In the genomic region with DNA sequence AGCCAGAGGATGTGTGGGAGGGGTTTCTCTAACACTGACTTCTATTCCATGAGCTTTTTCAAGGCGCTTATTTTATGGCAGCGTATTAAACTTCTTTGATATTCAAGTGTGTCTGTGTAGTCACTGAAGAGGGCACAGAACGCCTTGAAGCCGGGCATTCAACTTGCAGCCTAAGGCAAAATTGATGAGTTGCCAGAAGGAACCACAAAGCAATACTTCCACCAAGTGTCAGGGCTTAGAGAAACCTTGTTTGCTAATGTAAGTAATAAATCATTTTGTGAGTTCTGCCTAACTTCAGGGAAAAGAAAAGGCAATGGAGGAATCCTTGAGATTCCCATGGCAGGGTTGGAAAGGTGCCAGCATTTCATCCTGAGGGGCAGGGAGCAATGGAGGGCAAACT, we compare ENCODE assay signal across 17 cellular contexts.
DNase-seq lines count a peak whose midpoint lies in the region; ATAC-seq and TF ChIP-seq lines count a peak whose summit lies in the region.
"Had no signal": no experiment of that assay in that cellular context is flagged by ENCODE, and none has a peak within 500 bp of the region (broad histone marks: within the 10 kb centered on the region; RNA-seq: fewer than 3 reads in every experiment).

No MANE protein-coding gene starts in this region.

- no peak for TF ChIP-seq CTCF in activated CD8-positive, alpha-beta T cell treated with anti-CD3 and anti-CD28 coated beads for 36 hours (IDR thresholded peaks at IDR 0.05)
- TF ChIP-seq CTCF in astrocyte of the cerebellum (IDR thresholded peaks at IDR 0.05; ENCODE audit: low read depth, low read length, missing control alignments) (no peak), tibial artery (IDR thresholded peaks at IDR 0.05) (no peak)

- no peak overlapping the region for H3K4me3 Mint-ChIP-seq in activated CD8-positive, alpha-beta T cell treated with anti-CD3 and anti-CD28 coated beads for 36 hours
- H3K4me3 Mint-ChIP-seq in activated CD8-positive, alpha-beta T cell treated with anti-CD3 and anti-CD28 coated beads, Interleukin-2, amount 10 ng/mL, durations not matched to agents 7 days and 5 days, result no peak overlapping the region
- H3K4me3 Mint-ChIP-seq in activated CD4-positive, alpha-beta memory T cell treated with anti-CD3 and anti-CD28 coated beads for 36 hours, result no peak overlapping the region
- H3K4me3 Mint-ChIP-seq: CD4-positive, CD25-positive, alpha-beta regulatory T cell; naive thymus-derived CD8-positive, alpha-beta T cell had no signal

- no peak overlapping the region for H3K4me3 ChIP-seq in astrocyte of the cerebellum (ENCODE audit: low read depth, low read length)
- no peak overlapping the region for H3K4me3 ChIP-seq in tibial artery

- H3K27ac ChIP-seq in tibial artery, result no peak overlapping the region

- no peaks in the 10 kb centered on the region for H3K27me3 Mint-ChIP-seq in activated CD8-positive, alpha-beta T cell treated with anti-CD3 and anti-CD28 coated beads for 36 hours
- H3K27me3 Mint-ChIP-seq in activated CD8-positive, alpha-beta T cell treated with anti-CD3 and anti-CD28 coated beads, Interleukin-2, amount 10 ng/mL, durations not matched to agents 7 days and 5 days (ENCODE audit: low read depth), result no peaks in the 10 kb centered on the region
- H3K27me3 Mint-ChIP-seq in activated CD4-positive, alpha-beta memory T cell treated with anti-CD3 and anti-CD28 coated beads for 36 hours, result no peaks in the 10 kb centered on the region
- H3K27me3 Mint-ChIP-seq: CD4-positive, CD25-positive, alpha-beta regulatory T cell; naive thymus-derived CD8-positive, alpha-beta T cell had no signal

- no peaks in the 10 kb centered on the region for H3K36me3 Mint-ChIP-seq in activated CD8-positive, alpha-beta T cell treated with anti-CD3 and anti-CD28 coated beads for 36 hours (ENCODE audit: low read depth)
- H3K36me3 Mint-ChIP-seq in activated CD8-positive, alpha-beta T cell treated with anti-CD3 and anti-CD28 coated beads, Interleukin-2, amount 10 ng/mL, durations not matched to agents 7 days and 5 days (ENCODE audit: low read depth), result no peaks in the 10 kb centered on the region
- no peaks in the 10 kb centered on the region for H3K36me3 Mint-ChIP-seq in activated CD4-positive, alpha-beta memory T cell treated with anti-CD3 and anti-CD28 coated beads for 36 hours
- H3K36me3 Mint-ChIP-seq: CD4-positive, CD25-positive, alpha-beta regulatory T cell had no signal

- no peaks in the 10 kb centered on the region for H3K27me3 ChIP-seq in tibial artery

- intact Hi-C loops in activated CD8-positive, alpha-beta T cell treated with anti-CD3 and anti-CD28 coated beads for 36 hours (cut with micrococcal nuclease), result no loop called here
- intact Hi-C loops in activated CD4-positive, alpha-beta memory T cell treated with anti-CD3 and anti-CD28 coated beads for 36 hours (cut with micrococcal nuclease), result no loop called here
- intact Hi-C loops in tibial artery (cut with DNase I; ENCODE audit: low total_unique reads), result no loop called here

- ATAC-seq in activated CD8-positive, alpha-beta T cell treated with anti-CD3 and anti-CD28 coated beads for 36 hours, result no peak
- no peak for ATAC-seq in activated CD8-positive, alpha-beta T cell treated with anti-CD3 and anti-CD28 coated beads, Interleukin-2, amount 10 ng/mL, durations not matched to agents 7 days and 5 days
- ATAC-seq in GM19467 (IDR thresholded peaks at IDR 0.05; ENCODE audit: unreplicated experiment), result no peak
- ATAC-seq: left lobe of liver; naive thymus-derived CD8-positive, alpha-beta T cell had no signal

- no peak for DNase-seq in activated CD8-positive, alpha-beta T cell treated with anti-CD3 and anti-CD28 coated beads for 36 hours
- DNase-seq in activated CD8-positive, alpha-beta T cell treated with anti-CD3 and anti-CD28 coated beads, Interleukin-2, amount 10 ng/mL, durations not matched to agents 7 days and 5 days, result no peak
- DNase-seq in astrocyte of the cerebellum (ENCODE audit: low read depth) (peak; percentile 13), inferior parietal cortex (ENCODE audit: extremely low spot score) (peak; percentile 13), tibial artery (no peak), DMS 273 (lab: John Stamatoyannopoulos, UW; ENCODE audit: unreplicated experiment) (no peak)
- no peak for DNase-seq in activated CD4-positive, alpha-beta memory T cell treated with anti-CD3 and anti-CD28 coated beads for 36 hours
- DNase-seq: activated gamma-delta T cell; CD4-positive, CD25-positive, alpha-beta regulatory T cell; GDM1; MV-4-11; naive thymus-derived CD8-positive, alpha-beta T cell; retina; stimulated activated CD8-positive, alpha-beta memory T cell treated with anti-CD3 and anti-CD28 coated beads, Interleukin-4, amount 100 ng/mL, for 48 hours; trophoblast cell had no signal

- CTCF ChIA-PET in activated CD8-positive, alpha-beta T cell treated with anti-CD3 and anti-CD28 coated beads for 36 hours (lab: Charles Lee), result interaction anchor here (0.8 to 2.1 kb wide), 3 partner anchors 11 to 29 kb away, joined by 3 to 5 read pairs (median 3); no protein-coding TSS in a partner anchor
- CTCF ChIA-PET in activated CD8-positive, alpha-beta T cell treated with anti-CD3 and anti-CD28 coated beads, Interleukin-2, amount 10 ng/mL, durations not matched to agents 7 days and 5 days (lab: Charles Lee), result interaction anchor here (1.4 to 2.8 kb wide), 3 partner anchors 9 to 42 kb away, joined by 4 to 9 read pairs (median 4); no protein-coding TSS in a partner anchor
- CTCF ChIA-PET in activated CD4-positive, alpha-beta memory T cell treated with anti-CD3 and anti-CD28 coated beads for 36 hours (lab: Charles Lee), result interaction anchor here (2.1 kb wide), 1 partner anchor 30 kb away, joined by 10 read pairs; no protein-coding TSS in a partner anchor

- no peaks in the 10 kb centered on the region for H3K36me3 ChIP-seq in tibial artery

- peaks cover 0 to 22% (median 11%) of the 10 kb centered on the region in 4 donors for H3K4me1 ChIP-seq in tibial artery

- H3K9me3 Mint-ChIP-seq in activated CD8-positive, alpha-beta T cell treated with anti-CD3 and anti-CD28 coated beads for 36 hours, result no peaks in the 10 kb centered on the region
- no peaks in the 10 kb centered on the region for H3K9me3 Mint-ChIP-seq in activated CD8-positive, alpha-beta T cell treated with anti-CD3 and anti-CD28 coated beads, Interleukin-2, amount 10 ng/mL, durations not matched to agents 7 days and 5 days (ENCODE audit: insufficient read depth)
- no peaks in the 10 kb centered on the region for H3K9me3 Mint-ChIP-seq in activated CD4-positive, alpha-beta memory T cell treated with anti-CD3 and anti-CD28 coated beads for 36 hours
- H3K9me3 Mint-ChIP-seq: CD4-positive, CD25-positive, alpha-beta regulatory T cell; naive thymus-derived CD8-positive, alpha-beta T cell had no signal

- H3K9me3 ChIP-seq in tibial artery, result no peaks in the 10 kb centered on the region

- in situ Hi-C loops in astrocyte of the cerebellum (cut with HindIII; ENCODE audit: low sequenced_read_pairs), result no loop called here

- POLR2A ChIA-PET in activated CD8-positive, alpha-beta T cell treated with anti-CD3 and anti-CD28 coated beads for 36 hours (lab: Charles Lee), result no interaction called here
- POLR2A ChIA-PET in activated CD8-positive, alpha-beta T cell treated with anti-CD3 and anti-CD28 coated beads, Interleukin-2, amount 10 ng/mL, durations not matched to agents 7 days and 5 days (lab: Charles Lee), result no interaction called here
- POLR2A ChIA-PET in activated CD4-positive, alpha-beta memory T cell treated with anti-CD3 and anti-CD28 coated beads for 36 hours (lab: Charles Lee), result no interaction called here

- H3K27ac Mint-ChIP-seq in activated CD8-positive, alpha-beta T cell treated with anti-CD3 and anti-CD28 coated beads for 36 hours, result peak overlapping the region; percentile 16
- H3K27ac Mint-ChIP-seq in activated CD8-positive, alpha-beta T cell treated with anti-CD3 and anti-CD28 coated beads, Interleukin-2, amount 10 ng/mL, durations not matched to agents 7 days and 5 days, result no peak overlapping the region
- H3K27ac Mint-ChIP-seq in activated CD4-positive, alpha-beta memory T cell treated with anti-CD3 and anti-CD28 coated beads for 36 hours, result no peak overlapping the region

- peaks cover 3% of the 10 kb centered on the region for H3K4me1 Mint-ChIP-seq in activated CD8-positive, alpha-beta T cell treated with anti-CD3 and anti-CD28 coated beads for 36 hours (ENCODE audit: low read depth)
- peaks cover 4% of the 10 kb centered on the region for H3K4me1 Mint-ChIP-seq in activated CD8-positive, alpha-beta T cell treated with anti-CD3 and anti-CD28 coated beads, Interleukin-2, amount 10 ng/mL, durations not matched to agents 7 days and 5 days (ENCODE audit: low read depth)
- H3K4me1 Mint-ChIP-seq in activated CD4-positive, alpha-beta memory T cell treated with anti-CD3 and anti-CD28 coated beads for 36 hours (ENCODE audit: low read depth), result peaks cover 6% of the 10 kb centered on the region
- H3K4me1 Mint-ChIP-seq: CD4-positive, CD25-positive, alpha-beta regulatory T cell had no signal

Comparison
In these comparisons a context has a peak if more than half of its experiments do, and no peak if none do; other contexts are left out.
1. DNase-seq: peak in astrocyte of the cerebellum (single experiment) and inferior parietal cortex (single experiment); none in activated CD8-positive, alpha-beta T cell treated with anti-CD3 and anti-CD28 coated beads for 36 hours (single experiment), activated CD8-positive, alpha-beta T cell treated with anti-CD3 and anti-CD28 coated beads, Interleukin-2, amount 10 ng/mL, durations not matched to agents 7 days and 5 days (single experiment), activated CD4-positive, alpha-beta memory T cell treated with anti-CD3 and anti-CD28 coated beads for 36 hours (single experiment), tibial artery (0 of 2) and DMS 273 (single experiment).